In genomic region chr1:67274623-67275325, GRCh38 we compare ENCODE assay signal across 15 cellular contexts. TPM values are rescaled to one million over a fixed set of nuclear protein-coding genes. Genes with fewer than 3 reads are reported as not detected.
DNase-seq lines count a peak whose midpoint lies in the region; ATAC-seq and TF ChIP-seq lines count a peak whose summit lies in the region.
"Had no signal": no experiment of that assay in that cellular context is flagged by ENCODE, and none has a peak within 500 bp of the region (broad histone marks: within the 10 kb centered on the region; RNA-seq: fewer than 3 reads in every experiment).

No MANE protein-coding gene starts in this region.

- no peaks in the 10 kb centered on the region for H3K27me3 Mint-ChIP-seq in activated naive CD4-positive, alpha-beta T cell treated with anti-CD3 and anti-CD28 coated beads for 36 hours (ENCODE audit: low read depth)
- H3K27me3 Mint-ChIP-seq in T-helper 17 cell = no peaks in the 10 kb centered on the region
- peaks cover 18% of the 10 kb centered on the region for H3K27me3 Mint-ChIP-seq in Calu3 (ENCODE audit: unreplicated experiment)

- H3K36me3 Mint-ChIP-seq in activated naive CD4-positive, alpha-beta T cell treated with anti-CD3 and anti-CD28 coated beads for 36 hours (ENCODE audit: low read depth) = peaks cover 54% of the 10 kb centered on the region
- peaks cover 2% of the 10 kb centered on the region for H3K36me3 Mint-ChIP-seq in T-helper 17 cell (ENCODE audit: low read depth)
- peaks cover 21% of the 10 kb centered on the region for H3K36me3 Mint-ChIP-seq in stimulated activated effector memory CD8-positive, alpha-beta T cell treated with anti-CD3 and anti-CD28 coated beads, Interleukin-12 subunit alpha, Interleukin-12 subunit beta, amount 100 ng/mL, for 72 hours
- H3K36me3 Mint-ChIP-seq in Calu3 (ENCODE audit: insufficient read depth, unreplicated experiment) = no peaks in the 10 kb centered on the region

- ATAC-seq in HG02610 (IDR thresholded peaks at IDR 0.05; ENCODE audit: unreplicated experiment) = peak; percentile 98
- peak; percentile 18 for ATAC-seq in T-helper 17 cell
- peak; percentile 99 for ATAC-seq in stimulated activated effector memory CD8-positive, alpha-beta T cell treated with anti-CD3 and anti-CD28 coated beads, Interleukin-12 subunit alpha, Interleukin-12 subunit beta, amount 100 ng/mL, for 72 hours
- ATAC-seq: left cardiac atrium had no signal

- TF ChIP-seq CTCF in Calu3 (IDR thresholded peaks at IDR 0.05; ENCODE audit: unreplicated experiment) = no peak

- no peaks in the 10 kb centered on the region for H3K9me3 ChIP-seq in T-helper 17 cell (ENCODE audit: control insufficient read depth, low read length, poor library complexity, severe bottlenecking)
- H3K9me3 ChIP-seq: ascending aorta had no signal

- peak; percentile 55 for DNase-seq in activated naive CD4-positive, alpha-beta T cell treated with anti-CD3 and anti-CD28 coated beads for 36 hours
- no peak for DNase-seq in activated naive CD4-positive, alpha-beta T cell treated with Interleukin-2 at 50 U/mL for 16 hours
- DNase-seq in T-helper 17 cell = no peak
- peak in 1 of 2 donors; percentile 59 for DNase-seq in stimulated activated effector memory CD8-positive, alpha-beta T cell treated with anti-CD3 and anti-CD28 coated beads, Interleukin-12 subunit alpha, Interleukin-12 subunit beta, amount 100 ng/mL, for 72 hours (ENCODE audit: low spot score in 2 of 2)
- no peak for DNase-seq in germinal center (ENCODE audit: low spot score)
- DNase-seq in NCI-H345 treated with DMSO at 0.1 percent for 48 hours (lab: John Stamatoyannopoulos, UW; ENCODE audit: unreplicated experiment) = no peak
- DNase-seq in Calu3 = no peak
- DNase-seq: DMS79; effector memory CD4-positive, alpha-beta T cell; left cardiac atrium; NCI-H1417; NCI-H774 had no signal

- no TSS peak for BruUV-seq in Calu3 (replicated peaks; lab: Mats Ljungman, UMichigan)

- H3K4me1 Mint-ChIP-seq in activated naive CD4-positive, alpha-beta T cell treated with anti-CD3 and anti-CD28 coated beads for 36 hours (ENCODE audit: low read depth) = peaks cover 55% of the 10 kb centered on the region
- peaks cover 2% of the 10 kb centered on the region for H3K4me1 Mint-ChIP-seq in T-helper 17 cell
- H3K4me1 Mint-ChIP-seq in stimulated activated effector memory CD8-positive, alpha-beta T cell treated with anti-CD3 and anti-CD28 coated beads, Interleukin-12 subunit alpha, Interleukin-12 subunit beta, amount 100 ng/mL, for 72 hours = peaks cover 24% of the 10 kb centered on the region
- no peaks in the 10 kb centered on the region for H3K4me1 Mint-ChIP-seq in Calu3 (ENCODE audit: low read depth, unreplicated experiment)
- H3K4me1 Mint-ChIP-seq: nephron had no signal

- CTCF ChIA-PET in activated naive CD4-positive, alpha-beta T cell treated with anti-CD3 and anti-CD28 coated beads for 36 hours (lab: Charles Lee) = interaction anchor here (0.6 to 3.5 kb wide), 13 partner anchors 10 to 408 kb away, joined by 3 to 24 read pairs (median 4); no protein-coding TSS in a partner anchor
- CTCF ChIA-PET in Calu3 (lab: Charles Lee) = interaction anchor here (1.0 kb wide), 1 partner anchor 60 kb away, joined by 3 read pairs; no protein-coding TSS in a partner anchor

- peak overlapping the region; percentile 90 for H3K27ac Mint-ChIP-seq in activated naive CD4-positive, alpha-beta T cell treated with anti-CD3 and anti-CD28 coated beads for 36 hours
- H3K27ac Mint-ChIP-seq in T-helper 17 cell (no peak overlapping the region), Calu3 (ENCODE audit: unreplicated experiment) (no peak overlapping the region)
- peak overlapping the region; percentile 26 for H3K27ac Mint-ChIP-seq in stimulated activated effector memory CD8-positive, alpha-beta T cell treated with anti-CD3 and anti-CD28 coated beads, Interleukin-12 subunit alpha, Interleukin-12 subunit beta, amount 100 ng/mL, for 72 hours
- H3K27ac Mint-ChIP-seq: nephron had no signal

- H3K4me3 Mint-ChIP-seq in activated naive CD4-positive, alpha-beta T cell treated with anti-CD3 and anti-CD28 coated beads for 36 hours = no peak overlapping the region
- H3K4me3 Mint-ChIP-seq in T-helper 17 cell (no peak overlapping the region), Calu3 (ENCODE audit: low read depth, unreplicated experiment) (no peak overlapping the region)
- H3K4me3 Mint-ChIP-seq in stimulated activated effector memory CD8-positive, alpha-beta T cell treated with anti-CD3 and anti-CD28 coated beads, Interleukin-12 subunit alpha, Interleukin-12 subunit beta, amount 100 ng/mL, for 72 hours = no peak overlapping the region
- H3K4me3 Mint-ChIP-seq: nephron had no signal

- peaks cover 35% of the 10 kb centered on the region for H3K9me3 Mint-ChIP-seq in activated naive CD4-positive, alpha-beta T cell treated with anti-CD3 and anti-CD28 coated beads for 36 hours
- H3K9me3 Mint-ChIP-seq in stimulated activated effector memory CD8-positive, alpha-beta T cell treated with anti-CD3 and anti-CD28 coated beads, Interleukin-12 subunit alpha, Interleukin-12 subunit beta, amount 100 ng/mL, for 72 hours = peaks cover 4% of the 10 kb centered on the region
- H3K9me3 Mint-ChIP-seq in Calu3 (ENCODE audit: low read depth, unreplicated experiment) = no peaks in the 10 kb centered on the region

- intact Hi-C loops in activated naive CD4-positive, alpha-beta T cell treated with anti-CD3 and anti-CD28 coated beads for 36 hours (cut with micrococcal nuclease) = loop anchor here (1.0 to 5.0 kb wide), 16 partner anchors 12 to 991 kb away; partner anchors contain the start of gene GADD45A
- intact Hi-C loops in Calu3 (cut with micrococcal nuclease; ENCODE audit: unreplicated experiment) = no loop called here

RNA-seq across cellular contexts. Expression of gene IL12RB2, which starts 32.9 kb away (rescaled TPM):
- total RNA-seq in activated naive CD4-positive, alpha-beta T cell treated with anti-CD3 and anti-CD28 coated beads for 36 hours = 10 to 100 TPM; 76.5 to 82.9 TPM
- total RNA-seq in T-helper 17 cell = 1 to 10 TPM; 2.1 to 3.4 TPM
- not detected in 2 replicates for total RNA-seq in Calu3 (2022)
- total RNA-seq: ascending aorta had no signal

Comparison
In these comparisons a context has a peak if more than half of its experiments do, and no peak if none do; other contexts are left out.
1. H3K27ac Mint-ChIP-seq: peak in activated naive CD4-positive, alpha-beta T cell treated with anti-CD3 and anti-CD28 coated beads for 36 hours (single experiment) and stimulated activated effector memory CD8-positive, alpha-beta T cell treated with anti-CD3 and anti-CD28 coated beads, Interleukin-12 subunit alpha, Interleukin-12 subunit beta, amount 100 ng/mL, for 72 hours (single experiment); none in T-helper 17 cell (single experiment) and Calu3 (single experiment).
2. ATAC-seq: peak in every context shown above with its lines; median percentile 99 in stimulated activated effector memory CD8-positive, alpha-beta T cell treated with anti-CD3 and anti-CD28 coated beads, Interleukin-12 subunit alpha, Interleukin-12 subunit beta, amount 100 ng/mL, for 72 hours; 98 in HG02610; 18 in T-helper 17 cell.
3. RNA of gene IL12RB2, which starts 32.9 kb away (total RNA-seq): 76.5 to 82.9 TPM in activated naive CD4-positive, alpha-beta T cell treated with anti-CD3 and anti-CD28 coated beads for 36 hours; 2.1 to 3.4 TPM in T-helper 17 cell and not detected in Calu3; every median in the first group is over 10 times any median in the second.